ENCODE assay signal across 17 cellular contexts in genomic region chr3:99881121-99881524, GRCh38.
DNase-seq lines count a peak whose midpoint lies in the region; ATAC-seq and TF ChIP-seq lines count a peak whose summit lies in the region.
"Had no signal": no experiment of that assay in that cellular context is flagged by ENCODE, and none has a peak within 500 bp of the region (broad histone marks: within the 10 kb centered on the region; RNA-seq: fewer than 3 reads in every experiment).

No MANE protein-coding gene starts in this region.

- ATAC-seq in Right ventricle myocardium inferior (peak; percentile 81), left lung (peak; percentile 51), aorta (ENCODE audit: low FRiP score) (peak; percentile 79), GM21723 (IDR thresholded peaks at IDR 0.05; ENCODE audit: unreplicated experiment) (no peak), GM18858 (IDR thresholded peaks at IDR 0.05; ENCODE audit: unreplicated experiment) (no peak)
- ATAC-seq: Panc1 had no signal

- H3K4me1 ChIP-seq in left lung (peaks cover 2 to 30% of the 10 kb centered on the region in 2 donors), sigmoid colon (peaks cover 0 to 35% (median 8%) of the 10 kb centered on the region in 4 donors), aorta (ENCODE audit: control insufficient read depth in 1 of 2, insufficient read depth in 2 of 2, low read length in 2 of 2) (peaks cover 0 to 2% of the 10 kb centered on the region in 2 donors)

- H3K36me3 ChIP-seq in left lung (no peaks in the 10 kb centered on the region), sigmoid colon (no peaks in the 10 kb centered on the region), aorta (ENCODE audit: control insufficient read depth in 1 of 2, insufficient read depth in 2 of 2, low read length in 1 of 2) (no peaks in the 10 kb centered on the region)
- H3K36me3 ChIP-seq: WERI-Rb-1 had no signal

- intact Hi-C loops in Right ventricle myocardium inferior (cut with DNase I) (no loop called here), cardiac septum (cut with DNase I) (loop anchor here (5.0 kb wide), 1 partner anchor 41 kb away; no protein-coding TSS in a partner anchor), left lung (cut with DNase I) (no loop called here), sigmoid colon (cut with DNase I) (no loop called here), aorta (cut with DNase I) (no loop called here)

- H3K27ac ChIP-seq in left lung (peak overlapping the region; percentile 50 to 52), sigmoid colon (peak overlapping the region; percentile 65 to 75 (median 70)), aorta (ENCODE audit: low read depth in 1 of 2, low read length in 2 of 2) (no peak overlapping the region)
- H3K27ac ChIP-seq: WERI-Rb-1 had no signal

- no peak for TF ChIP-seq CTCF in left lung (IDR thresholded peaks at IDR 0.05)
- no peak for TF ChIP-seq CTCF in sigmoid colon (IDR thresholded peaks at IDR 0.05)

- DNase-seq in Right ventricle myocardium inferior (ENCODE audit: missing footprints) (no peak), cardiac septum (ENCODE audit: low spot score) (no peak), left lung (no peak), sigmoid colon (no peak), aorta (no peak), GOT3 (lab: John Stamatoyannopoulos, UW) (no peak)
- DNase-seq: activated effector memory CD4-positive, alpha-beta T cell treated with anti-CD3 and anti-CD28 coated beads, Interleukin-2, amount 50 U/mL, for 16 hours; CD4-positive, alpha-beta memory T cell; endodermal cell; HFFc6; NCI-H2029; NCI-H526 treated with DMSO at 0.1 percent for 48 hours; trophoblast cell; WERI-Rb-1 had no signal

- no peak for TF ChIP-seq POLR2A in sigmoid colon (IDR thresholded peaks at IDR 0.05)

- no peaks in the 10 kb centered on the region for H3K27me3 ChIP-seq in left lung
- no peaks in the 10 kb centered on the region for H3K27me3 ChIP-seq in sigmoid colon
- H3K27me3 ChIP-seq in aorta (ENCODE audit: control insufficient read depth in 1 of 2, insufficient read depth in 2 of 2, low read length in 1 of 2), result no peaks in the 10 kb centered on the region

- H3K4me3 ChIP-seq in left lung (no peak overlapping the region), sigmoid colon (no peak overlapping the region), aorta (ENCODE audit: low read length in 2 of 2) (no peak overlapping the region)

- H3K9me3 ChIP-seq in left lung (no peaks in the 10 kb centered on the region), sigmoid colon (no peaks in the 10 kb centered on the region), aorta (ENCODE audit: control insufficient read depth, low read length) (no peaks in the 10 kb centered on the region)

- 73 to 80% methylated on average over 2 of the region's 2 CpGs for WGBS in sigmoid colon, 2 donors
- 15 to 25% methylated on average over 2 of the region's 2 CpGs for WGBS in aorta, 2 donors

- peak in 3 of 4 donors; percentile 8 to 62 (median 34) for TF ChIP-seq EP300 in sigmoid colon (IDR thresholded peaks at IDR 0.05)

Comparison
In these comparisons a context has a peak if more than half of its experiments do, and no peak if none do; other contexts are left out.
1. ATAC-seq: peak in Right ventricle myocardium inferior (single experiment), left lung (single experiment) and aorta (single experiment); none in GM21723 (single experiment) and GM18858 (single experiment).
2. H3K27ac ChIP-seq: peak in left lung (2 of 2) and sigmoid colon (4 of 4); none in aorta (0 of 2).